ENCODE assay signal across 9 cellular contexts in the genomic region with DNA sequence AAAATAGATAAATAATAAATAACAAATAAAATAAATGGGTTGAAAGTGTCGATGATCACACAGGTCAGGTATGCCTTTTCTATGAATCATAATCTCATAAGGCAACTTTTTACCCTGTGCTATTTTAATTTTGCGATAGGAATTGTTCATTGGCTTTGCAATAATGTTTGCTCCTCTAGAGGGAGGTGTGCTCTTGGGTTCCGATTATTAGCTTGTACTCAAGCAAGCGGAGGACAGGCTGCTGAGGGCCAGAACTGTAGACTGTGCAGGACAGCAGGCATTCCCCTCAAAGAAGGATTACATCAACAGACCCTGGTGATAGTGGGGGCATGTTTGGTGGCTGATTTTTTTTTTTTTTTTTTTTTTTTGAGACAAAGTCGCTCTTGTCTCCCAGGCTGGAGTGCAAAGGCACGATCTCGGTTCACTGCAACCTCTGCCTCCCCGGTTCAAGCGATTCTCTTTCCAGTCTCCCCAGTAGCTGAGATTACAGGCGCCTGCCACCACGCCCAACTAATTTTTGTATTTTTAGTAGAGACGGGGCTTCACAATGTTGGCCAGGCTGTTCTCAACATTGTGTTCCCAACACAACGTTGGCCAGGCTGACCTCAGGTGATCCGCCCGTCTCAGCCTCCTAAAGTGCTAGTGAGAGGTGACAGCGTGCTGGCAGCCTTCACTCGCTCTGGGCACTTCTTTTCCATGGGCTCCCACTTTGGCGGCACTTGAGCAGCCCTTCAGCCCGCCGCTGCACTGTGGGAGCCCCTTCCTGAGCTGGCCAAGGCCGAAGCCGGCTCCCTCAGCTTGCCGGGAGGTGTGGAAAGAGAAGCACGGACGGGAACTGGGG. TPM values are rescaled to one million over a fixed set of nuclear protein-coding genes. Genes with fewer than 3 reads are reported as not detected.
DNase-seq lines count a peak whose midpoint lies in the region; ATAC-seq, FAIRE-seq and TF ChIP-seq lines count a peak whose summit lies in the region.
"Had no signal": no experiment of that assay in that cellular context is flagged by ENCODE, and none has a peak within 500 bp of the region (broad histone marks: within the 10 kb centered on the region; RNA-seq: fewer than 3 reads in every experiment).

No MANE protein-coding gene starts in this region.

- H4K20me1 ChIP-seq in MM.1S (ENCODE audit: insufficient read depth, low read length): no peaks in the 10 kb centered on the region

- H3K36me3 Mint-ChIP-seq in WTC11: peaks cover 4% of the 10 kb centered on the region; the same call in 1 of the 2 replicates
- H3K36me3 Mint-ChIP-seq: activated naive CD4-positive, alpha-beta T cell treated with anti-CD3 and anti-CD28 coated beads, Interleukin-2, amount 50 U/mL, for 72 hours had no signal

- H3K9me2 ChIP-seq in MM.1S (replicated peaks; ENCODE audit: insufficient read depth, low read length): no peaks in the 10 kb centered on the region

- H3K4me1 Mint-ChIP-seq in WTC11: peaks cover 12% of the 10 kb centered on the region

- no peak overlapping the region for H3K4me2 ChIP-seq in MM.1S (ENCODE audit: low read depth, low read length)

- H3K4me3 ChIP-seq in kidney (ENCODE audit: low read length in 2 of 2): no peak overlapping the region
- H3K4me3 ChIP-seq in MM.1S (ENCODE audit: low read length): no peak overlapping the region

- no peaks in the 10 kb centered on the region for H3K27me3 ChIP-seq in MM.1S (replicated peaks; ENCODE audit: insufficient read depth, low read length)

- H3K9me3 ChIP-seq in kidney (ENCODE audit: control insufficient read depth in 1 of 2, low read length in 2 of 2) (no peaks in the 10 kb centered on the region), MM.1S (replicated peaks; ENCODE audit: insufficient read depth, low read length) (no peaks in the 10 kb centered on the region)

- TF ChIP-seq CTCF in WTC11 (IDR thresholded peaks at IDR 0.05) (no peak), kidney (IDR thresholded peaks at IDR 0.05; ENCODE audit: borderline replicate concordance, extremely low read depth, insufficient read depth) (peak; percentile 48), MM.1S (IDR thresholded peaks at IDR 0.05; ENCODE audit: low read length) (no peak)

- no peaks in the 10 kb centered on the region for H3K36me3 ChIP-seq in kidney (ENCODE audit: control insufficient read depth in 1 of 2, insufficient read depth in 2 of 2, low read length in 2 of 2)
- no peaks in the 10 kb centered on the region for H3K36me3 ChIP-seq in MM.1S (replicated peaks; ENCODE audit: insufficient read depth, low read length)

- no peaks in the 10 kb centered on the region; the same call in 1 of the 2 replicates for H3K9me3 Mint-ChIP-seq in WTC11
- H3K9me3 Mint-ChIP-seq: activated naive CD4-positive, alpha-beta T cell treated with anti-CD3 and anti-CD28 coated beads, Interleukin-2, amount 50 U/mL, for 72 hours had no signal

- in situ Hi-C loops in ACHN (cut with HindIII; ENCODE audit: low pct_ligation_motif_present, low pct_unique_long_range_greater_than_20kb, low sequenced_read_pairs): no loop called here

- POLR2A ChIA-PET in WTC11 (lab: Charles Lee): no interaction called here

- CTCF ChIA-PET in WTC11 (lab: Charles Lee): interaction anchor here (0.7 to 2.1 kb wide), 15 partner anchors 10 to 462 kb away, joined by 3 to 9 read pairs (median 4); a partner anchor contains a TSS

- no peaks in the 10 kb centered on the region for H3F3A ChIP-seq in MM.1S (ENCODE audit: insufficient read depth, low read length)

- DNase-seq in ACHN (peak; percentile 41), HPDE6-E6E7 (ENCODE audit: extremely low spot score) (peak; percentile 73), WTC11 (ENCODE audit: low spot score) (no peak), kidney (no peak), MM.1S (no peak)

- intact Hi-C loops in kidney (cut with DNase I): no loop called here

- H3K4me3 Mint-ChIP-seq in WTC11: no peak overlapping the region

- H3K27me3 Mint-ChIP-seq in WTC11 (ENCODE audit: low read depth): no peaks in the 10 kb centered on the region

- H3K27ac ChIP-seq in kidney (ENCODE audit: low read depth in 2 of 2, low read length in 2 of 2) (no peak overlapping the region), MM.1S (ENCODE audit: low read length) (no peak overlapping the region)

- no peaks in the 10 kb centered on the region for H3K4me1 ChIP-seq in kidney (ENCODE audit: control insufficient read depth in 1 of 2, insufficient read depth in 1 of 2, low read depth in 1 of 2, low read length in 2 of 2)
- no peaks in the 10 kb centered on the region for H3K4me1 ChIP-seq in MM.1S (ENCODE audit: low read length)

- H3K9ac ChIP-seq in kidney (ENCODE audit: low read length in 2 of 2) (no peak overlapping the region), MM.1S (ENCODE audit: low read length) (no peak overlapping the region)

- no peak overlapping the region for H2AFZ ChIP-seq in MM.1S (ENCODE audit: low read length)

- no peaks in the 10 kb centered on the region for H3K79me2 ChIP-seq in MM.1S (ENCODE audit: low read length)

- H3K27ac Mint-ChIP-seq in WTC11: no peak overlapping the region
- H3K27ac Mint-ChIP-seq: activated naive CD4-positive, alpha-beta T cell treated with anti-CD3 and anti-CD28 coated beads, Interleukin-2, amount 50 U/mL, for 72 hours had no signal

- FAIRE-seq in kidney (lab: Jason Lieb, UNC): no peak

- peak; percentile 57 for ATAC-seq in WTC11
- ATAC-seq in GM18909 (IDR thresholded peaks at IDR 0.05; ENCODE audit: poor library complexity, unreplicated experiment): no peak
- no peak for ATAC-seq in GM21825 (IDR thresholded peaks at IDR 0.05; ENCODE audit: unreplicated experiment)
- ATAC-seq in HG02852 (IDR thresholded peaks at IDR 0.05; ENCODE audit: unreplicated experiment): no peak

TF ChIP-seq in WTC11, 78 proteins besides CTCF, POLR2A, EP300 and RAD21 (continues in another document):
- TF ChIP-seq, protein P1, sequence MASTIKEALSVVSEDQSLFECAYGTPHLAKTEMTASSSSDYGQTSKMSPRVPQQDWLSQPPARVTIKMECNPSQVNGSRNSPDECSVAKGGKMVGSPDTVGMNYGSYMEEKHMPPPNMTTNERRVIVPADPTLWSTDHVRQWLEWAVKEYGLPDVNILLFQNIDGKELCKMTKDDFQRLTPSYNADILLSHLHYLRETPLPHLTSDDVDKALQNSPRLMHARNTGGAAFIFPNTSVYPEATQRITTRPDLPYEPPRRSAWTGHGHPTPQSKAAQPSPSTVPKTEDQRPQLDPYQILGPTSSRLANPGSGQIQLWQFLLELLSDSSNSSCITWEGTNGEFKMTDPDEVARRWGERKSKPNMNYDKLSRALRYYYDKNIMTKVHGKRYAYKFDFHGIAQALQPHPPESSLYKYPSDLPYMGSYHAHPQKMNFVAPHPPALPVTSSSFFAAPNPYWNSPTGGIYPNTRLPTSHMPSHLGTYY (CRISPR knock-in tag; IDR thresholded peaks at IDR 0.05): no peak
- TF ChIP-seq NR2C2 (CRISPR knock-in tag; IDR thresholded peaks at IDR 0.05): no peak
- no peak for TF ChIP-seq GRHL2 (CRISPR knock-in tag; IDR thresholded peaks at IDR 0.05; ENCODE audit: insufficient replicate concordance, severe bottlenecking)
- TF ChIP-seq, protein P2, sequence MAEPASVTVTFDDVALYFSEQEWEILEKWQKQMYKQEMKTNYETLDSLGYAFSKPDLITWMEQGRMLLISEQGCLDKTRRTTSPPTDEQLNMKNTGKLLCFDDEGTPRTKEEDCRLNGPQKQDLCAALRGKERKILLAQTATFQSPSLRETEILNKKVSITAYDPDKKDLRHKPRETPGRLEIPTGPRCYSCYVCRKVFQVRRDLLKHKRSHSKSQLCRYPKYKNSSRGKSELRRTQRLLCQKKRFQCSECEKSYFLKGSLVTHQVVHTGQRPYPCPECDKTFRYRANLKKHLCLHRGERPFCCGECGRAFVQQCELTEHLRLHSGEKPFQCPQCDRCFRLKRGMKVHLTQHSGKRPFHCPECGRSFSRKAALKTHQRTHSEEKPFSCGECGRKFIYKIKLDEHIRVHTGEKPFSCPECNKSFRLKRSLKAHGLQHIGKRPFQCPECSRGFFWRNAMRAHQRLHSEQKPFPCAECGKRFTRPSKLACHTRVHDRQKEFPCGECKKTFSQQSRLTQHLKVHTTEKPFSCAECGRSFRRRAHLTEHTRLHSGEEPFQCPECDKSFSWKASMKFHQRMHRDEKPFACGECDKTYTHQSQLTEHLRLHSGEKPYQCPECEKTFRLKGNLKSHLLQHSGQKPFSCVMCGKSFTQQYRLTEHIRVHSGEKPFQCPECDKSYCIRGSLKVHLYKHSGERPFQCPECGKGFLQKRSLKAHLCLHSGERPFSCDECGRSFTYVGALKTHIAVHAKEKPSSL (CRISPR knock-in tag; conservative IDR thresholded peaks at IDR 0.05): no peak
- TF ChIP-seq, protein P3, sequence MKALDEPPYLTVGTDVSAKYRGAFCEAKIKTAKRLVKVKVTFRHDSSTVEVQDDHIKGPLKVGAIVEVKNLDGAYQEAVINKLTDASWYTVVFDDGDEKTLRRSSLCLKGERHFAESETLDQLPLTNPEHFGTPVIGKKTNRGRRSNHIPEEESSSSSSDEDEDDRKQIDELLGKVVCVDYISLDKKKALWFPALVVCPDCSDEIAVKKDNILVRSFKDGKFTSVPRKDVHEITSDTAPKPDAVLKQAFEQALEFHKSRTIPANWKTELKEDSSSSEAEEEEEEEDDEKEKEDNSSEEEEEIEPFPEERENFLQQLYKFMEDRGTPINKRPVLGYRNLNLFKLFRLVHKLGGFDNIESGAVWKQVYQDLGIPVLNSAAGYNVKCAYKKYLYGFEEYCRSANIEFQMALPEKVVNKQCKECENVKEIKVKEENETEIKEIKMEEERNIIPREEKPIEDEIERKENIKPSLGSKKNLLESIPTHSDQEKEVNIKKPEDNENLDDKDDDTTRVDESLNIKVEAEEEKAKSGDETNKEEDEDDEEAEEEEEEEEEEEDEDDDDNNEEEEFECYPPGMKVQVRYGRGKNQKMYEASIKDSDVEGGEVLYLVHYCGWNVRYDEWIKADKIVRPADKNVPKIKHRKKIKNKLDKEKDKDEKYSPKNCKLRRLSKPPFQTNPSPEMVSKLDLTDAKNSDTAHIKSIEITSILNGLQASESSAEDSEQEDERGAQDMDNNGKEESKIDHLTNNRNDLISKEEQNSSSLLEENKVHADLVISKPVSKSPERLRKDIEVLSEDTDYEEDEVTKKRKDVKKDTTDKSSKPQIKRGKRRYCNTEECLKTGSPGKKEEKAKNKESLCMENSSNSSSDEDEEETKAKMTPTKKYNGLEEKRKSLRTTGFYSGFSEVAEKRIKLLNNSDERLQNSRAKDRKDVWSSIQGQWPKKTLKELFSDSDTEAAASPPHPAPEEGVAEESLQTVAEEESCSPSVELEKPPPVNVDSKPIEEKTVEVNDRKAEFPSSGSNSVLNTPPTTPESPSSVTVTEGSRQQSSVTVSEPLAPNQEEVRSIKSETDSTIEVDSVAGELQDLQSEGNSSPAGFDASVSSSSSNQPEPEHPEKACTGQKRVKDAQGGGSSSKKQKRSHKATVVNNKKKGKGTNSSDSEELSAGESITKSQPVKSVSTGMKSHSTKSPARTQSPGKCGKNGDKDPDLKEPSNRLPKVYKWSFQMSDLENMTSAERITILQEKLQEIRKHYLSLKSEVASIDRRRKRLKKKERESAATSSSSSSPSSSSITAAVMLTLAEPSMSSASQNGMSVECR (CRISPR knock-in tag; IDR thresholded peaks at IDR 0.05; ENCODE audit: borderline replicate concordance): no peak

RNA-seq across cellular contexts. Expression of a gene that starts 35.6 kb away (rescaled TPM):
- total RNA-seq in WTC11 (2021): 16.7 to 25.6 TPM (median 20.2 TPM) in 3 replicates
- total RNA-seq in kidney: 19.8 TPM
- 8.5 TPM for polyA plus RNA-seq in kidney (ENCODE audit: insufficient read depth, low read depth, low replicate concordance)

RNA-seq across cellular contexts. Expression of a gene that starts 35.6 kb away (rescaled TPM):
- 0.07 to 0.30 TPM (median 0.11 TPM) in 3 replicates for total RNA-seq in WTC11 (2021)
- not detected for total RNA-seq in kidney
- not detected for polyA plus RNA-seq in kidney (ENCODE audit: insufficient read depth, low read depth, low replicate concordance)

Comparison
In these comparisons a context has a peak if more than half of its experiments do, and no peak if none do; other contexts are left out.
1. DNase-seq: peak in ACHN (single experiment) and HPDE6-E6E7 (single experiment); none in WTC11 (single experiment), kidney (single experiment) and MM.1S (single experiment).